9 cellular contexts compared by ENCODE assay signal in the genomic region with DNA sequence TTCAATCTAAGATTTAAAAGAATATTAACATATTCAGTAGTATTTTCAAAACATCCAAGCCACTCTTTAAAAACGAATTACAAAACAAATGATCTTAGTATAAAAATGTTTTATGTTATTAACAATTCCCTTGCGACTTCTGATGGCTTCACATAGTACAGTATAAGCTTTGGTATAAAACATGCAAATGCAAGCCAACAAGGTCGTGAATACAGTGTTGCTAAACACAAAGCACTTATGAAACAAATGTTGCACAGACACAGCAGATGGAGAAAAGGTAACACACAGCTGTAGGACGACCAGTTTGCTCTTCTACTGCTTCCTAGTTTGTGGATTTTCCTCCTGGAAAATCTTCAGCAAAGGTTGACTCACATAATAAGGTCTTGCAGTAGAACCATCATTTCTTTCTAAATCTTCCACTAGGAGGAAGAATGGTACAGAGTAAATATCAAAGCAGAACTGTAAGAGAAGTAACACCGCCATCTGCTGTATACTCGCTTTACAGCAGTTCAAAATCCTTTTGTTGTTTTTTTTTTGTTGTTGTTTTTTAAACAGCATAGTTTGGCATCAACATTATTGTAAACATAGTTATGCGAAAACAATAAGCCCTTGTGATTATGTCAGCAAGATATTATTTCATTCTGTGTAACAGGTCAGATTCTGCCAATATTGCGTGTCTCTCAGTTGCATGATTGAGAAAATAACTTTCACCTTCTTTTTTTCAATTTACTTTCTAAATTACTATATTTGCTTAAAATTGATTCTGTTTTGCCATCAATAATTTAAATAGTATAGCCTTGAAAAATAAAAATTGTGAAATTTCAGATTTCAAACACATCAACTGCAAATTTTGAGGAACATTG.
DNase-seq lines count a peak whose midpoint lies in the region; ATAC-seq and TF ChIP-seq lines count a peak whose summit lies in the region.
"Had no signal": no experiment of that assay in that cellular context is flagged by ENCODE, and none has a peak within 500 bp of the region (broad histone marks: within the 10 kb centered on the region; RNA-seq: fewer than 3 reads in every experiment).

No MANE protein-coding gene starts in this region.

- no peaks in the 10 kb centered on the region for H3K4me1 Mint-ChIP-seq in natural killer cell

- H3K4me3 Mint-ChIP-seq in natural killer cell = no peak overlapping the region
- H3K4me3 Mint-ChIP-seq: stimulated activated naive CD8-positive, alpha-beta T cell treated with anti-CD3 and anti-CD28 coated beads, Interleukin-15, Interleukin-2, amounts not matched to agents 100 ng/mL and 50 ng/mL, for 24 hours had no signal

- no peaks in the 10 kb centered on the region for H3K9me3 Mint-ChIP-seq in natural killer cell
- H3K9me3 Mint-ChIP-seq: stimulated activated naive CD8-positive, alpha-beta T cell treated with anti-CD3 and anti-CD28 coated beads, Interleukin-15, Interleukin-2, amounts not matched to agents 100 ng/mL and 50 ng/mL, for 24 hours had no signal

- POLR2A ChIA-PET in PC-3 (lab: Charles Lee; ENCODE audit: unreplicated experiment) = no interaction called here

- H2AFZ ChIP-seq in PC-3 (ENCODE audit: low read length) = no peak overlapping the region

- no peaks in the 10 kb centered on the region for H3K27me3 Mint-ChIP-seq in natural killer cell (ENCODE audit: low read depth in 2 of 2)
- H3K27me3 Mint-ChIP-seq: stimulated activated naive CD8-positive, alpha-beta T cell treated with anti-CD3 and anti-CD28 coated beads, Interleukin-15, Interleukin-2, amounts not matched to agents 100 ng/mL and 50 ng/mL, for 24 hours had no signal

- H3K36me3 Mint-ChIP-seq in natural killer cell = no peaks in the 10 kb centered on the region

- no peak overlapping the region for H3K27ac ChIP-seq in PC-3 (ENCODE audit: low read length)

- TF ChIP-seq CTCF in GM06990 (IDR thresholded peaks at IDR 0.05; ENCODE audit: insufficient read depth, low read length, poor library complexity, severe bottlenecking) (peak; percentile 77), PC-3 (conservative IDR thresholded peaks at IDR 0.05; ENCODE audit: low read depth, low read length) (peak; percentile 95), omental fat pad (IDR thresholded peaks at IDR 0.05) (no peak), natural killer cell (IDR thresholded peaks at IDR 0.05) (no peak)

- H3K9me3 ChIP-seq in PC-3 (ENCODE audit: low read length) = no peaks in the 10 kb centered on the region

- no peaks in the 10 kb centered on the region for H3K9me2 ChIP-seq in PC-3 (replicated peaks; ENCODE audit: low read length)

- H3K27ac Mint-ChIP-seq in natural killer cell = no peak overlapping the region
- H3K27ac Mint-ChIP-seq: stimulated activated naive CD8-positive, alpha-beta T cell treated with anti-CD3 and anti-CD28 coated beads, Interleukin-15, Interleukin-2, amounts not matched to agents 100 ng/mL and 50 ng/mL, for 24 hours had no signal

- no peak overlapping the region for H3K4me2 ChIP-seq in PC-3 (ENCODE audit: low read length)

- peak; percentile 83 for ATAC-seq in GM21447 (IDR thresholded peaks at IDR 0.05; ENCODE audit: unreplicated experiment)
- peak; percentile 73 for ATAC-seq in PC-3
- ATAC-seq in omental fat pad (ENCODE audit: low FRiP score) = peak; percentile 77
- no peak for ATAC-seq in natural killer cell

- H4K20me1 ChIP-seq in PC-3 (ENCODE audit: low read length) = no peaks in the 10 kb centered on the region

- no peak for DNase-seq in GM06990 (ENCODE audit: extremely low read depth, insufficient read length)
- peak; percentile 58 for DNase-seq in HT-29 (ENCODE audit: low spot score)
- DNase-seq in PC-3 = peak; percentile 65
- peak; percentile 18 to 38 for DNase-seq in erythroblast (lab: John Stamatoyannopoulos, UW)
- no peak for DNase-seq in omental fat pad (ENCODE audit: low spot score)
- DNase-seq in natural killer cell = no peak
- DNase-seq in activated CD4-positive, CD25-positive, alpha-beta regulatory T cell treated with anti-CD3 and anti-CD28 coated beads, Interleukin-2, amount 50 U/mL, for 72 hours = no peak

- BruUV-seq in PC-3 (replicated peaks; lab: Mats Ljungman, UMichigan) = no TSS peak

- no peaks in the 10 kb centered on the region for H3K27me3 ChIP-seq in GM06990 (replicated peaks; ENCODE audit: control insufficient read depth, insufficient read depth, low read length)
- H3K27me3 ChIP-seq in PC-3 (ENCODE audit: low read length) = peaks cover 46% of the 10 kb centered on the region

- no peak for TF ChIP-seq POLR2A in erythroblast (IDR thresholded peaks at IDR 0.05; ENCODE audit: low read length)

- no peaks in the 10 kb centered on the region for H3K4me1 ChIP-seq in PC-3 (ENCODE audit: insufficient read depth, low read length)

- no peak overlapping the region for H3K9ac ChIP-seq in PC-3 (ENCODE audit: low read length)

- H3F3A ChIP-seq in PC-3 (ENCODE audit: low read length, unreplicated experiment) = no peaks in the 10 kb centered on the region

- CTCF ChIA-PET in PC-3 (lab: Charles Lee) = interaction anchor here (1.2 to 1.7 kb wide), 2 partner anchors 428 to 432 kb away, joined by 4 to 8 read pairs; no protein-coding TSS in a partner anchor

- no peaks in the 10 kb centered on the region for H3K36me3 ChIP-seq in GM06990 (ENCODE audit: control insufficient read depth, insufficient read depth, low read length)
- H3K36me3 ChIP-seq in PC-3 (ENCODE audit: low read depth, low read length) = no peaks in the 10 kb centered on the region

- H3K79me2 ChIP-seq in PC-3 (ENCODE audit: low read length) = no peaks in the 10 kb centered on the region

- no peak overlapping the region for H3K4me3 ChIP-seq in GM06990 (replicated peaks; ENCODE audit: low read depth, low read length)
- no peak overlapping the region for H3K4me3 ChIP-seq in PC-3 (ENCODE audit: low read length)

- intact Hi-C loops in PC-3 (cut with micrococcal nuclease) (loop anchor here (1.0 kb wide), 1 partner anchor 431 kb away; no protein-coding TSS in a partner anchor), natural killer cell (cut with micrococcal nuclease) (no loop called here)

Comparison
In these comparisons a context has a peak if more than half of its experiments do, and no peak if none do; other contexts are left out.
1. DNase-seq: peak in HT-29 (single experiment), PC-3 (single experiment) and erythroblast (2 of 2); none in GM06990 (single experiment), omental fat pad (single experiment), natural killer cell (single experiment) and activated CD4-positive, CD25-positive, alpha-beta regulatory T cell treated with anti-CD3 and anti-CD28 coated beads, Interleukin-2, amount 50 U/mL, for 72 hours (single experiment).
2. CTCF ChIP-seq: peak in GM06990 (single experiment) and PC-3 (single experiment); none in omental fat pad (0 of 3) and natural killer cell (single experiment).
3. ATAC-seq: peak in GM21447 (single experiment), PC-3 (single experiment) and omental fat pad (single experiment); none in natural killer cell (0 of 3).